In the genomic region with DNA sequence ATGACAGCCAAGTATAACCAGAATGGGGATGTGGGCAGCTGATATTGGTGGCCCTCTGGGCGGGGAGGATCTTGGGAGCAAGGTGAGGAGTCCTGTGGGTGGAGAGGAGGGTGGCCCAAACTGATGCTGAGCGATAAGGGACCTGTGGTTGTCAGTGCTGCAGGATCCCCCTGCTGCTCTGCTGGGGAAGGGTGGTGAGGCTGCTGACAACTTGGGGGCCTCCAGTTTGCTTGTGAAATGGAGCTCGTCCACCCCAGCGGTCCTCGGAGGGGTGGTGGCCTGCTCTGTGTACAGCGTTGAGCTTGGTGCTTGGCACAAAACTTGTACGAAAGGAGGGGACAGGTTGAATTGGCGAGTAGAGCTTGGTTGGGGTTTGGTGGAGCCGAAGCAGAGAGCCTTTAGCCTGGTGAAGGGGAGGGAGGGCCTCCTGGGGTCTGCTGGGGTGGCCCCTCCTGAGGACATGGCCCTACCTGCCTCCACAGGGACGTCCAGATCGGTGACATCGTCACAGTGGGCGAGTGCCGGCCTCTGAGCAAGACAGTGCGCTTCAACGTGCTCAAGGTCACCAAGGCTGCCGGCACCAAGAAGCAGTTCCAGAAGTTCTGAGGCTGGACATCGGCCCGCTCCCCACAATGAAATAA, we compare ENCODE assay signal across 2 cellular contexts.
TF ChIP-seq lines count a peak whose summit lies in the region.

No MANE protein-coding gene starts in this region.

TF ChIP-seq in K562, 482 proteins besides CTCF, POLR2A, EP300 and RAD21 (continues in another document):
- TF ChIP-seq POLR2AphosphoS5 (IDR thresholded peaks at IDR 0.05; ENCODE audit: control insufficient read depth, insufficient read depth, low read depth, low read length): peak; percentile 47; the same call in 1 of the 2 replicates
- 0 out of 2 replicates have a peak, but pooled peaks have one; percentile 8 for TF ChIP-seq STAT6 (CRISPR knock-in tag; IDR thresholded peaks at IDR 0.05)
- TF ChIP-seq PPARD (CRISPR knock-in tag; IDR thresholded peaks at IDR 0.05): no peak
- peak; percentile 48 for TF ChIP-seq SUPT5H (IDR thresholded peaks at IDR 0.05)
- TF ChIP-seq XRCC5 (IDR thresholded peaks at IDR 0.05; ENCODE audit: low read depth, low read length): no peak
- peak; percentile 15 for TF ChIP-seq POLR2B (IDR thresholded peaks at IDR 0.05; ENCODE audit: low read depth, partially characterized antibody)
- no peak for TF ChIP-seq KAT2B (IDR thresholded peaks at IDR 0.05; ENCODE audit: low read depth, low read length)
- no peak for TF ChIP-seq ZNF224 (CRISPR knock-in tag; IDR thresholded peaks at IDR 0.05)
- TF ChIP-seq RCOR1 (IDR thresholded peaks at IDR 0.05; ENCODE audit: borderline replicate concordance in 1 of 2, low read depth in 2 of 2, low read length in 2 of 2): no peak
- peak; percentile 68 for TF ChIP-seq POLR2G (IDR thresholded peaks at IDR 0.05; ENCODE audit: low read depth, low read length)
- TF ChIP-seq RBFOX2 (IDR thresholded peaks at IDR 0.05; ENCODE audit: low read depth, low read length): peak; percentile 66
- TF ChIP-seq ELK3 (CRISPR knock-in tag; IDR thresholded peaks at IDR 0.05): no peak
- no peak for TF ChIP-seq ZFPM2 (CRISPR knock-in tag; IDR thresholded peaks at IDR 0.05)
- TF ChIP-seq ATF6 (CRISPR knock-in tag; IDR thresholded peaks at IDR 0.05): no peak
- TF ChIP-seq TCF3 (CRISPR knock-in tag; IDR thresholded peaks at IDR 0.05): 0 out of 2 replicates have a peak, but pooled peaks have one; percentile 5
- TF ChIP-seq, protein P1, sequence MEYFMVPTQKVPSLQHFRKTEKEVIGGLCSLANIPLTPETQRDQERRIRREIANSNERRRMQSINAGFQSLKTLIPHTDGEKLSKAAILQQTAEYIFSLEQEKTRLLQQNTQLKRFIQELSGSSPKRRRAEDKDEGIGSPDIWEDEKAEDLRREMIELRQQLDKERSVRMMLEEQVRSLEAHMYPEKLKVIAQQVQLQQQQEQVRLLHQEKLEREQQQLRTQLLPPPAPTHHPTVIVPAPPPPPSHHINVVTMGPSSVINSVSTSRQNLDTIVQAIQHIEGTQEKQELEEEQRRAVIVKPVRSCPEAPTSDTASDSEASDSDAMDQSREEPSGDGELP (CRISPR knock-in tag; IDR thresholded peaks at IDR 0.05; ENCODE audit: borderline replicate concordance): 0 out of 2 replicates have a peak, but pooled peaks have one; percentile 18
- TF ChIP-seq CC2D1A (IDR thresholded peaks at IDR 0.05): no peak
- TF ChIP-seq XRCC3 (IDR thresholded peaks at IDR 0.05): no peak
- 0 out of 2 replicates have a peak, but pooled peaks have one; percentile 9 for TF ChIP-seq EGR1 (conservative IDR thresholded peaks at IDR 0.05)
- no peak for TF ChIP-seq PHB (CRISPR knock-in tag; IDR thresholded peaks at IDR 0.05)
- TF ChIP-seq CGGBP1 (CRISPR knock-in tag; IDR thresholded peaks at IDR 0.05): no peak

TF ChIP-seq in neural cell, 6 proteins besides CTCF, POLR2A, EP300 and RAD21:
- no peak for TF ChIP-seq POLR2AphosphoS5 (IDR thresholded peaks at IDR 0.05)
- TF ChIP-seq, protein P2, sequence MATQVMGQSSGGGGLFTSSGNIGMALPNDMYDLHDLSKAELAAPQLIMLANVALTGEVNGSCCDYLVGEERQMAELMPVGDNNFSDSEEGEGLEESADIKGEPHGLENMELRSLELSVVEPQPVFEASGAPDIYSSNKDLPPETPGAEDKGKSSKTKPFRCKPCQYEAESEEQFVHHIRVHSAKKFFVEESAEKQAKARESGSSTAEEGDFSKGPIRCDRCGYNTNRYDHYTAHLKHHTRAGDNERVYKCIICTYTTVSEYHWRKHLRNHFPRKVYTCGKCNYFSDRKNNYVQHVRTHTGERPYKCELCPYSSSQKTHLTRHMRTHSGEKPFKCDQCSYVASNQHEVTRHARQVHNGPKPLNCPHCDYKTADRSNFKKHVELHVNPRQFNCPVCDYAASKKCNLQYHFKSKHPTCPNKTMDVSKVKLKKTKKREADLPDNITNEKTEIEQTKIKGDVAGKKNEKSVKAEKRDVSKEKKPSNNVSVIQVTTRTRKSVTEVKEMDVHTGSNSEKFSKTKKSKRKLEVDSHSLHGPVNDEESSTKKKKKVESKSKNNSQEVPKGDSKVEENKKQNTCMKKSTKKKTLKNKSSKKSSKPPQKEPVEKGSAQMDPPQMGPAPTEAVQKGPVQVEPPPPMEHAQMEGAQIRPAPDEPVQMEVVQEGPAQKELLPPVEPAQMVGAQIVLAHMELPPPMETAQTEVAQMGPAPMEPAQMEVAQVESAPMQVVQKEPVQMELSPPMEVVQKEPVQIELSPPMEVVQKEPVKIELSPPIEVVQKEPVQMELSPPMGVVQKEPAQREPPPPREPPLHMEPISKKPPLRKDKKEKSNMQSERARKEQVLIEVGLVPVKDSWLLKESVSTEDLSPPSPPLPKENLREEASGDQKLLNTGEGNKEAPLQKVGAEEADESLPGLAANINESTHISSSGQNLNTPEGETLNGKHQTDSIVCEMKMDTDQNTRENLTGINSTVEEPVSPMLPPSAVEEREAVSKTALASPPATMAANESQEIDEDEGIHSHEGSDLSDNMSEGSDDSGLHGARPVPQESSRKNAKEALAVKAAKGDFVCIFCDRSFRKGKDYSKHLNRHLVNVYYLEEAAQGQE (IDR thresholded peaks at IDR 0.05; ENCODE audit: borderline replicate concordance): no peak
TF ChIP-seq in neural cell: peak in this region for 0.
